ENCODE assay signal across 16 cellular contexts in genomic region chr17:79273660-79274059, GRCh38.
A peak's percentile ranks its signal among the peaks of the same experiment; 100 is the strongest.
DNase-seq lines count a peak whose midpoint lies in the region; ATAC-seq, FAIRE-seq and TF ChIP-seq lines count a peak whose summit lies in the region.
"Had no signal": no experiment of that assay in that cellular context is flagged by ENCODE, and none has a peak within 500 bp of the region (broad histone marks: within the 10 kb centered on the region; RNA-seq: fewer than 3 reads in every experiment).

No MANE protein-coding gene starts in this region.

- no peak overlapping the region for H2BK5ac ChIP-seq in H1 (ENCODE audit: low read depth, low read length)

- no peak overlapping the region for H3K9ac ChIP-seq in H1 (replicated peaks in 1 of 4; ENCODE audit: extremely low read depth in 1 of 4, low read depth in 3 of 4, low read length in 3 of 4)

- TF ChIP-seq POLR2A in breast epithelium (IDR thresholded peaks at IDR 0.05) (no peak), H1 (IDR thresholded peaks at IDR 0.05; ENCODE audit: control extremely low read depth in 1 of 2, low read depth in 2 of 2, low read length in 2 of 2) (no peak), tibial nerve (IDR thresholded peaks at IDR 0.05) (no peak)

- no peaks in the 10 kb centered on the region for H3K4me1 ChIP-seq in breast epithelium
- peaks cover 0 to 17% (median 3%) of the 10 kb centered on the region in 4 experiments; a peak in 4 of 7 replicates for H3K4me1 ChIP-seq in H1 (replicated peaks in 1 of 4; ENCODE audit: control insufficient read depth in 3 of 4, insufficient read depth in 4 of 4, low read length in 3 of 4)
- no peaks in the 10 kb centered on the region for H3K4me1 ChIP-seq in tibial nerve

- TF ChIP-seq CTCF in breast epithelium (IDR thresholded peaks at IDR 0.05), result no peak
- TF ChIP-seq CTCF in LNCaP clone FGC (IDR thresholded peaks at IDR 0.05; ENCODE audit: control insufficient read depth, extremely low read depth, insufficient read depth), result 0 out of 2 replicates have a peak, but pooled peaks have one; percentile 16
- no peak for TF ChIP-seq CTCF in H1 (IDR thresholded peaks at IDR 0.05; ENCODE audit: control extremely low read depth in 1 of 3, insufficient read depth in 1 of 3, low read depth in 1 of 3, low read length in 3 of 3)
- no peak for TF ChIP-seq CTCF in tibial nerve (IDR thresholded peaks at IDR 0.05)

- H3K27me3 ChIP-seq in breast epithelium, result peaks cover 0 to 82% of the 10 kb centered on the region in 2 donors
- no peaks in the 10 kb centered on the region; a peak in 1 of 7 replicates for H3K27me3 ChIP-seq in H1 (replicated peaks in 1 of 4; ENCODE audit: control insufficient read depth in 3 of 4, extremely low read depth in 1 of 4, insufficient read depth in 3 of 4, low read length in 3 of 4)
- peaks cover 0 to 42% of the 10 kb centered on the region in 2 donors for H3K27me3 ChIP-seq in tibial nerve

- no peak for FAIRE-seq in H1 (lab: Jason Lieb, UNC)
- FAIRE-seq: G401.6, GM12891 had no signal

- no peak overlapping the region for H3K27ac Mint-ChIP-seq in T-helper 17 cell
- H3K27ac Mint-ChIP-seq: B cell; CD4-positive, alpha-beta memory T cell; HFFc6 had no signal

- no peak overlapping the region for H3K18ac ChIP-seq in H1 (ENCODE audit: extremely low read depth, low read length)

- H2BK120ac ChIP-seq in H1 (replicated peaks; ENCODE audit: low read depth, low read length), result no peak overlapping the region

- H2BK15ac ChIP-seq in H1 (ENCODE audit: low read length), result 0 out of 2 replicates have a peak overlapping the region, but pooled peaks have one; percentile 10

- peaks cover 46% of the 10 kb centered on the region for H3K27me3 Mint-ChIP-seq in T-helper 17 cell

- TF ChIP-seq EP300 in H1 (IDR thresholded peaks at IDR 0.05; ENCODE audit: borderline replicate concordance in 1 of 2, low read depth in 2 of 2, low read length in 2 of 2) (no peak), tibial nerve (IDR thresholded peaks at IDR 0.05) (no peak)

- no peak overlapping the region for H2AFZ ChIP-seq in H1 (ENCODE audit: low read length)

- H3K56ac ChIP-seq in H1 (replicated peaks; ENCODE audit: insufficient read length, low read depth, low read length), result no peak overlapping the region

- peak overlapping the region; percentile 60; the same call in 1 of the 2 replicates for H2BK12ac ChIP-seq in H1 (ENCODE audit: low read depth, low read length)

- H3K36me3 Mint-ChIP-seq in T-helper 17 cell (ENCODE audit: low read depth), result no peaks in the 10 kb centered on the region
- H3K36me3 Mint-ChIP-seq: CD4-positive, alpha-beta memory T cell had no signal

- ATAC-seq in HG03378 (IDR thresholded peaks at IDR 0.05; ENCODE audit: unreplicated experiment) (no peak), T-helper 17 cell (no peak)

- H3K9me3 ChIP-seq in breast epithelium, result no peaks in the 10 kb centered on the region
- H3K9me3 ChIP-seq in H1 (ENCODE audit: insufficient read depth in 2 of 2, low read depth in 1 of 2, low read length in 1 of 2), result no peaks in the 10 kb centered on the region
- no peaks in the 10 kb centered on the region for H3K9me3 ChIP-seq in tibial nerve
- no peaks in the 10 kb centered on the region for H3K9me3 ChIP-seq in T-helper 17 cell (ENCODE audit: control insufficient read depth, low read length, poor library complexity, severe bottlenecking)

- H3K4ac ChIP-seq in H1 (replicated peaks; ENCODE audit: insufficient read length, low read depth, low read length), result no peak overlapping the region

- no peaks in the 10 kb centered on the region for H3K23me2 ChIP-seq in H1 (ENCODE audit: low read depth, low read length)

- H3K79me2 ChIP-seq in H1 (ENCODE audit: control insufficient read depth in 1 of 2, insufficient read depth in 2 of 2, low read length in 2 of 2), result no peaks in the 10 kb centered on the region

- H3K27ac ChIP-seq in breast epithelium (no peak overlapping the region), H1 (ENCODE audit: low read depth, low read length) (no peak overlapping the region), tibial nerve (no peak overlapping the region)
- H3K27ac ChIP-seq: HL-60 had no signal

- peaks cover 3% of the 10 kb centered on the region for H3K4me1 Mint-ChIP-seq in T-helper 17 cell
- H3K4me1 Mint-ChIP-seq: CD4-positive, alpha-beta memory T cell had no signal

- H3K4me3 ChIP-seq in breast epithelium (no peak overlapping the region), LNCaP clone FGC (ENCODE audit: low read depth, low read length) (no peak overlapping the region), H1 (ENCODE audit: extremely low read depth in 1 of 4, insufficient read depth in 2 of 4, low read depth in 3 of 4, low read length in 4 of 4) (no peak overlapping the region), tibial nerve (no peak overlapping the region)

- no peaks in the 10 kb centered on the region for H3K36me3 ChIP-seq in breast epithelium
- no peaks in the 10 kb centered on the region for H3K36me3 ChIP-seq in H1 (ENCODE audit: control insufficient read depth in 2 of 4, insufficient read depth in 4 of 4, low read length in 3 of 4)
- H3K36me3 ChIP-seq in tibial nerve, result no peaks in the 10 kb centered on the region

- H4K20me1 ChIP-seq in H1 (replicated peaks in 1 of 2; ENCODE audit: control insufficient read depth in 1 of 2, insufficient read depth in 2 of 2, low read length in 2 of 2), result no peaks in the 10 kb centered on the region

- H4K8ac ChIP-seq in H1 (ENCODE audit: extremely low read depth, insufficient read depth, low read length), result no peak overlapping the region

- peak; percentile 29 to 42 for DNase-seq in T47D (ENCODE audit: low read depth in 1 of 2, low spot score in 1 of 2)
- no peak for DNase-seq in breast epithelium (ENCODE audit: low spot score in 2 of 2)
- DNase-seq in LNCaP clone FGC (ENCODE audit: low read depth), result no peak
- no peak for DNase-seq in H1 (ENCODE audit: low read depth in 1 of 2, low spot score in 2 of 2)
- no peak for DNase-seq in tibial nerve (ENCODE audit: low spot score in 2 of 2)
- no peak for DNase-seq in T-helper 17 cell
- DNase-seq: CD4-positive, alpha-beta memory T cell; DMS79; HCEC 1CT; HFFc6; IMR-90 had no signal

- no peak for TF ChIP-seq RAD21 in H1 (IDR thresholded peaks at IDR 0.05 in 1 of 2, conservative IDR thresholded peaks at IDR 0.05 in 1 of 2; ENCODE audit: low read depth in 2 of 2, low read length in 2 of 2)

- POLR2A ChIA-PET in H1 (lab: Charles Lee; ENCODE audit: partially characterized antibody), result no interaction called here

- no peak overlapping the region for H3K23ac ChIP-seq in H1 (ENCODE audit: insufficient read length)

- H3K79me1 ChIP-seq in H1 (ENCODE audit: low read depth, low read length), result no peaks in the 10 kb centered on the region

- H2AK5ac ChIP-seq in H1 (ENCODE audit: low read depth, low read length), result 0 out of 2 replicates have a peak overlapping the region, but pooled peaks have one; percentile 39

- no peak overlapping the region for H3K4me2 ChIP-seq in H1 (ENCODE audit: insufficient read depth in 1 of 2, low read depth in 2 of 2, low read length in 2 of 2)

- in situ Hi-C loops in T47D (cut with HindIII; ENCODE audit: low pct_unique_long_range_greater_than_20kb, low sequenced_read_pairs), result no loop called here

- no peak overlapping the region for H3K14ac ChIP-seq in H1 (ENCODE audit: insufficient read length)

- CTCF ChIA-PET in H1 (lab: Charles Lee; ENCODE audit: partially characterized antibody), result interaction anchor here (0.9 to 1.4 kb wide), 5 partner anchors 12 to 231 kb away, joined by 3 to 5 read pairs (median 3); no protein-coding TSS in a partner anchor

- H2BK20ac ChIP-seq in H1 (ENCODE audit: low read length), result no peak overlapping the region

- H4K5ac ChIP-seq in H1 (ENCODE audit: insufficient read length, low read depth, low read length), result no peak overlapping the region

- no peak overlapping the region for H3K4me3 Mint-ChIP-seq in T-helper 17 cell
- H3K4me3 Mint-ChIP-seq: B cell, HFFc6 had no signal

- H4K91ac ChIP-seq in H1 (replicated peaks; ENCODE audit: insufficient read length, low read length), result no peak overlapping the region

- intact Hi-C loops in breast epithelium (cut with DNase I; ENCODE audit: low total_unique reads), result no loop called here

- WGBS in H1 (ENCODE audit: extremely low coverage in 1 of 2, insufficient coverage in 1 of 2, insufficient read length in 1 of 2, insufficient replicate concordance in 2 of 2, low coverage in 1 of 2, low lambda C conversion rate in 2 of 2, missing lambda C conversion rate in 1 of 2), 2 experiments, result 87% methylated on average over 7 of the region's 8 CpGs; no CpG with 5 or more reads in 1 of the 2 experiments
- WGBS in tibial nerve, 2 donors, result 62 to 67% methylated on average over 8 of the region's 8 CpGs

TF ChIP-seq in H1, 55 proteins besides CTCF, POLR2A, EP300 and RAD21 (continues in another document):
- TF ChIP-seq YY1 (IDR thresholded peaks at IDR 0.05; ENCODE audit: low read depth, low read length) (no peak), FOSL1 (IDR thresholded peaks at IDR 0.05; ENCODE audit: insufficient read depth, low read depth, low read length) (no peak), TEAD4 (IDR thresholded peaks at IDR 0.05; ENCODE audit: low read depth, low read length) (no peak), KDM5A (IDR thresholded peaks at IDR 0.05; ENCODE audit: low read length) (no peak), RNF2 (IDR thresholded peaks at IDR 0.05; ENCODE audit: borderline replicate concordance, low read depth, low read length, missing control alignments, poor library complexity, severe bottlenecking) (no peak)

Comparison
In these comparisons a context has a peak if more than half of its experiments do, and no peak if none do; other contexts are left out.
1. DNase-seq: peak in T47D (2 of 2); none in breast epithelium (0 of 2), LNCaP clone FGC (single experiment), H1 (0 of 2), tibial nerve (0 of 2) and T-helper 17 cell (0 of 3).